1 cellular context compared by ENCODE assay signal in the genomic region with DNA sequence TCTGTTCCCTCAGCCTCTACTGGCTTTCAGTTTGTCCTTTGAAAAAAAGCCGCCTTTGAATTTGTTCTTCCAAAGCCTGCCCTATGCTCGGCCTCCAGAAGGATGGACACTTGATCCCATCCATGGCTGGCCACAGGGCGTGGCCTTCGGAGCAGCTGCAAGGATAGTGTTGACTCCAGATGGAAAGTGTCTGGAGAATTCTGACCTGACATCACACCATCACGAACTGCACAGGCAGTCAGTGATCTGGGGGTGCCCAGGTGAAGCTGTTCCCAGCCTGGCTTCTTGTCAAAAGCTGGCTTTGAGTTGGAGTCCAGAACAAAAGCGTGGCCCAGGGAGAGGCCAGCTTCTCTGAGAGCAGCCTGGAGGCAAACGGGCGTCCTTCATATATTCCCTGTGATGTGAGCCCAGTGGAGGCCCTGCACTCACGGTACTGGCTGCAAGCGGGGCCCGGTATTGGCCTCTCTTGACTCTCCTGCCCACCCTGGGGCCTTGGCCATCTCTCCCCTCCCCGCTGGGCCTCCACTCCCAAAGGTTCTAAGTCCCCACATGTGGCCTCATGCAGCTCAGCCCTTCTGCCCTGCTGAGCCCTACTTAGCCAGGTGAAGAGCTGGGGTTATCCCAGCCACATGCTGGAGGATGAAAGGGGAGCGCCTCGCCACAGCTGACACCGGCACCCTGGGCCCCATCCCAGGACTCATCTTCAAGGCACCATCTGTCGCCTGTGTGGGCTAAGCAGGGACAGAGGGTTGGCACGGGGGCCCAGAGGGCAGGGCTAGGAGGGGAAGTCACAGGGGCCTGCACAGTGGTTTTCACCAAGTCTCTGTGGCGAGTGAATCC.
TF ChIP-seq lines count a peak whose summit lies in the region.

No MANE protein-coding gene starts in this region.

TF ChIP-seq in HepG2, 621 proteins besides CTCF, POLR2A, EP300 and RAD21:
- no peak for TF ChIP-seq CREBL2 (CRISPR knock-in tag; IDR thresholded peaks at IDR 0.05; ENCODE audit: borderline replicate concordance)
- 0 out of 2 replicates have a peak, but pooled peaks have one; percentile 43 for TF ChIP-seq ZXDC (CRISPR knock-in tag; IDR thresholded peaks at IDR 0.05)
- TF ChIP-seq ZNF280B (CRISPR knock-in tag; IDR thresholded peaks at IDR 0.05; ENCODE audit: borderline replicate concordance) = 0 out of 2 replicates have a peak, but pooled peaks have one; percentile 15
